ENCODE assay signal across 33 cellular contexts in genomic region chr22:27409299-27409698, GRCh38.
A peak's percentile ranks its signal among the peaks of the same experiment; 100 is the strongest.
DNase-seq lines count a peak whose midpoint lies in the region; ATAC-seq and TF ChIP-seq lines count a peak whose summit lies in the region.
"Had no signal": no experiment of that assay in that cellular context is flagged by ENCODE, and none has a peak within 500 bp of the region (broad histone marks: within the 10 kb centered on the region; RNA-seq: fewer than 3 reads in every experiment).

No MANE protein-coding gene starts in this region.

- peaks cover 16% of the 10 kb centered on the region for H3K4me1 ChIP-seq in A673 (ENCODE audit: insufficient read depth, low read length, poor library complexity, severe bottlenecking)
- no peaks in the 10 kb centered on the region for H3K4me1 ChIP-seq in HCT116 (ENCODE audit: control insufficient read depth in 1 of 2, insufficient read depth in 2 of 2, low read length in 2 of 2)
- H3K4me1 ChIP-seq: left ventricle myocardium inferior, pancreas, spleen, transverse colon had no signal

- H3K9me3 Mint-ChIP-seq in WTC11, result no peaks in the 10 kb centered on the region
- no peaks in the 10 kb centered on the region for H3K9me3 Mint-ChIP-seq in activated T-helper 2 cell treated with anti-CD3 and anti-CD28 coated beads, Interferon-gamma antibody, Interleukin-2, Interleukin-4, amounts not matched to agents 10 μg/mL and 5 μg/mL and 100 μg/mL, durations not matched to agents 14 hours and 24 hours and 36 hours
- H3K9me3 Mint-ChIP-seq: activated naive CD4-positive, alpha-beta T cell treated with anti-CD3 and anti-CD28 coated beads, Interleukin-2, amount 10 ng/mL, durations not matched to agents 7 days and 5 days; mesothelial cell of epicardium had no signal

- TF ChIP-seq CTCF in A673 (conservative IDR thresholded peaks at IDR 0.05; ENCODE audit: low read depth, low read length) (peak; percentile 21; the same call in 1 of the 2 replicates), HCT116 (IDR thresholded peaks at IDR 0.05 in 2 of 3, conservative IDR thresholded peaks at IDR 0.05 in 1 of 3; ENCODE audit: borderline replicate concordance in 1 of 3, insufficient read depth in 1 of 3, low read depth in 2 of 3, low read length in 2 of 3) (peak in 1 of 3 experiments; percentile 15; a peak in 1 of 6 replicates), fibroblast of mammary gland (conservative IDR thresholded peaks at IDR 0.05; ENCODE audit: control insufficient read depth, insufficient read depth, low read depth, low read length) (peak; percentile 26), WTC11 (IDR thresholded peaks at IDR 0.05) (no peak)

- H3K9me2 ChIP-seq in HCT116 (ENCODE audit: insufficient read depth), result no peaks in the 10 kb centered on the region

- TF ChIP-seq RAD21 in HCT116 (IDR thresholded peaks at IDR 0.05; ENCODE audit: low read depth), result peak; percentile 42; the same call in 1 of the 2 replicates

- H3K9me3 ChIP-seq in A673 (ENCODE audit: low read depth, low read length, poor library complexity, severe bottlenecking) (no peaks in the 10 kb centered on the region), HCT116 (ENCODE audit: control insufficient read depth in 1 of 2, insufficient read depth in 1 of 2, low read depth in 1 of 2, low read length in 2 of 2) (no peaks in the 10 kb centered on the region)
- H3K9me3 ChIP-seq: BLaER1, left ventricle myocardium inferior, pancreas, spleen, transverse colon had no signal

- H3K27me3 ChIP-seq in A673 (replicated peaks; ENCODE audit: insufficient read depth, low read depth, low read length, poor library complexity) (no peaks in the 10 kb centered on the region), HCT116 (ENCODE audit: insufficient read depth, low read length) (peaks cover 10% of the 10 kb centered on the region)
- H3K27me3 ChIP-seq: BLaER1, cardiac muscle cell, pancreas, transverse colon had no signal

- H3K36me3 Mint-ChIP-seq in WTC11, result no peaks in the 10 kb centered on the region
- no peaks in the 10 kb centered on the region for H3K36me3 Mint-ChIP-seq in activated T-helper 2 cell treated with anti-CD3 and anti-CD28 coated beads, Interferon-gamma antibody, Interleukin-2, Interleukin-4, amounts not matched to agents 10 μg/mL and 5 μg/mL and 100 μg/mL, durations not matched to agents 14 hours and 24 hours and 36 hours (ENCODE audit: low read depth)
- H3K36me3 Mint-ChIP-seq: activated CD8-positive, alpha-beta memory T cell treated with anti-CD3 and anti-CD28 coated beads, Interleukin-2, amount 10 ng/mL, durations not matched to agents 7 days and 5 days; activated naive CD4-positive, alpha-beta T cell treated with anti-CD3 and anti-CD28 coated beads, Interleukin-2, amount 10 ng/mL, durations not matched to agents 7 days and 5 days; mesothelial cell of epicardium; naive thymus-derived CD8-positive, alpha-beta T cell had no signal

- H3K4me2 ChIP-seq in HCT116 (ENCODE audit: low read length), result no peak overlapping the region
- H3K4me2 ChIP-seq: BLaER1 had no signal

- DNase-seq in A673 (ENCODE audit: low spot score), result no peak
- no peak for DNase-seq in HCT116 (ENCODE audit: low read depth, low spot score)
- DNase-seq in amniotic epithelial cell (ENCODE audit: low read depth), result peak; percentile 49
- DNase-seq in fibroblast of mammary gland (ENCODE audit: low read depth), result peak; percentile 38
- no peak for DNase-seq in WTC11 (ENCODE audit: low spot score)
- DNase-seq in stimulated activated naive CD8-positive, alpha-beta T cell treated with anti-CD3 and anti-CD28 coated beads, Interleukin-15, Interleukin-2, amounts not matched to agents 100 U/mL and 50 U/mL, for 24 hours, result no peak
- no peak for DNase-seq in NCI-H510A treated with DMSO at 0.1 percent for 48 hours (lab: John Stamatoyannopoulos, UW)
- no peak for DNase-seq in activated T-helper 2 cell treated with anti-CD3 and anti-CD28 coated beads, Interferon-gamma antibody, Interleukin-2, Interleukin-4, amounts not matched to agents 10 μg/mL and 5 μg/mL and 100 μg/mL, durations not matched to agents 14 hours and 24 hours and 36 hours (ENCODE audit: low spot score)
- DNase-seq: activated CD4-positive, CD25-positive, alpha-beta regulatory T cell; activated CD8-positive, alpha-beta memory T cell treated with anti-CD3 and anti-CD28 coated beads, Interleukin-2, amount 10 ng/mL, durations not matched to agents 7 days and 5 days; activated naive CD4-positive, alpha-beta T cell treated with anti-CD3 and anti-CD28 coated beads, Interleukin-2, amount 10 ng/mL, durations not matched to agents 7 days and 5 days; activated T-cell treated with anti-CD3 and anti-CD28 coated beads, Interleukin-2, amount 50 U/mL, for 72 hours; amygdala; COR-L47; GF-D8; Karpas-422; left ventricle myocardium inferior; MV-4-11; NCI-H1694; NCI-H2171; NCI-H510A; pancreas; retina; SHP77; spleen; SW 1271; T-helper 9 cell; transverse colon had no signal

- H3K27me3 Mint-ChIP-seq in WTC11 (ENCODE audit: low read depth), result no peaks in the 10 kb centered on the region
- H3K27me3 Mint-ChIP-seq in activated T-helper 2 cell treated with anti-CD3 and anti-CD28 coated beads, Interferon-gamma antibody, Interleukin-2, Interleukin-4, amounts not matched to agents 10 μg/mL and 5 μg/mL and 100 μg/mL, durations not matched to agents 14 hours and 24 hours and 36 hours (ENCODE audit: low read depth), result no peaks in the 10 kb centered on the region
- H3K27me3 Mint-ChIP-seq: activated CD8-positive, alpha-beta memory T cell treated with anti-CD3 and anti-CD28 coated beads, Interleukin-2, amount 10 ng/mL, durations not matched to agents 7 days and 5 days; activated naive CD4-positive, alpha-beta T cell treated with anti-CD3 and anti-CD28 coated beads, Interleukin-2, amount 10 ng/mL, durations not matched to agents 7 days and 5 days had no signal

- no peak overlapping the region for H3K27ac Mint-ChIP-seq in WTC11
- no peak overlapping the region for H3K27ac Mint-ChIP-seq in activated T-helper 2 cell treated with anti-CD3 and anti-CD28 coated beads, Interferon-gamma antibody, Interleukin-2, Interleukin-4, amounts not matched to agents 10 μg/mL and 5 μg/mL and 100 μg/mL, durations not matched to agents 14 hours and 24 hours and 36 hours
- H3K27ac Mint-ChIP-seq: activated CD8-positive, alpha-beta memory T cell treated with anti-CD3 and anti-CD28 coated beads, Interleukin-2, amount 10 ng/mL, durations not matched to agents 7 days and 5 days; activated naive CD4-positive, alpha-beta T cell treated with anti-CD3 and anti-CD28 coated beads, Interleukin-2, amount 10 ng/mL, durations not matched to agents 7 days and 5 days; activated T-cell treated with anti-CD3 and anti-CD28 coated beads, Interleukin-2, amount 50 U/mL, for 72 hours; mesothelial cell of epicardium; naive thymus-derived CD8-positive, alpha-beta T cell had no signal

- H3K36me3 ChIP-seq in A673 (ENCODE audit: insufficient read depth, low read length, poor library complexity, severe bottlenecking), result no peaks in the 10 kb centered on the region
- H3K36me3 ChIP-seq in HCT116 (ENCODE audit: control insufficient read depth in 1 of 2, insufficient read depth in 2 of 2, low read length in 2 of 2), result no peaks in the 10 kb centered on the region
- H3K36me3 ChIP-seq: BLaER1, cardiac muscle cell, left ventricle myocardium inferior, pancreas, spleen, transverse colon had no signal

- H3K27ac ChIP-seq in A673 (ENCODE audit: low read depth, low read length, poor library complexity, severe bottlenecking), result no peak overlapping the region
- H3K27ac ChIP-seq in HCT116 (ENCODE audit: low read depth, low read length), result no peak overlapping the region
- H3K27ac ChIP-seq: BLaER1, cardiac muscle cell, coronary artery, left ventricle myocardium inferior, pancreas, spleen, transverse colon had no signal

- intact Hi-C loops in A673 (cut with micrococcal nuclease; ENCODE audit: unreplicated experiment), result loop anchor here (5.0 to 10.0 kb wide), 2 partner anchors 393 to 596 kb away; partner anchors contain the start of gene MN1
- intact Hi-C loops in HCT116 (cut with micrococcal nuclease), result loop anchor here (5.0 kb wide), 2 partner anchors 208 to 263 kb away; no protein-coding TSS in a partner anchor
- intact Hi-C loops in activated T-helper 2 cell treated with anti-CD3 and anti-CD28 coated beads, Interferon-gamma antibody, Interleukin-2, Interleukin-4, amounts not matched to agents 10 μg/mL and 5 μg/mL and 100 μg/mL, durations not matched to agents 14 hours and 24 hours and 36 hours (cut with micrococcal nuclease), result no loop called here

- no peak overlapping the region for H3K9ac ChIP-seq in HCT116 (ENCODE audit: low read length)
- H3K9ac ChIP-seq: BLaER1 had no signal

- peaks cover 19% of the 10 kb centered on the region for H3K4me1 Mint-ChIP-seq in WTC11
- H3K4me1 Mint-ChIP-seq in activated T-helper 2 cell treated with anti-CD3 and anti-CD28 coated beads, Interferon-gamma antibody, Interleukin-2, Interleukin-4, amounts not matched to agents 10 μg/mL and 5 μg/mL and 100 μg/mL, durations not matched to agents 14 hours and 24 hours and 36 hours (ENCODE audit: low read depth), result no peaks in the 10 kb centered on the region
- H3K4me1 Mint-ChIP-seq: activated naive CD4-positive, alpha-beta T cell treated with anti-CD3 and anti-CD28 coated beads, Interleukin-2, amount 10 ng/mL, durations not matched to agents 7 days and 5 days had no signal

- CTCF ChIA-PET in A673 (lab: Charles Lee), result interaction anchor here (0.6 kb wide), 1 partner anchor 394 kb away, joined by 3 read pairs; no protein-coding TSS in a partner anchor
- CTCF ChIA-PET in HCT116 (lab: Charles Lee), result no interaction called here
- CTCF ChIA-PET in WTC11 (lab: Charles Lee), result interaction anchor here (0.5 to 1.2 kb wide), 4 partner anchors 92 to 396 kb away, joined by 3 to 4 read pairs (median 3); no protein-coding TSS in a partner anchor

- TF ChIP-seq POLR2A in HCT116 (IDR thresholded peaks at IDR 0.05; ENCODE audit: borderline replicate concordance, extremely low read depth, insufficient read depth, insufficient read length), result no peak

- ATAC-seq in HCT116 (no peak), WTC11 (no peak)
- ATAC-seq in stimulated activated naive CD8-positive, alpha-beta T cell treated with anti-CD3 and anti-CD28 coated beads, Interleukin-15, Interleukin-2, amounts not matched to agents 100 U/mL and 50 U/mL, for 24 hours, result no peak
- ATAC-seq: activated CD8-positive, alpha-beta memory T cell treated with anti-CD3 and anti-CD28 coated beads, Interleukin-2, amount 10 ng/mL, durations not matched to agents 7 days and 5 days; activated T-cell treated with anti-CD3 and anti-CD28 coated beads, Interleukin-2, amount 50 U/mL, for 72 hours; naive thymus-derived CD8-positive, alpha-beta T cell; pancreas had no signal

- no peak overlapping the region for H2AFZ ChIP-seq in HCT116 (ENCODE audit: low read depth, low read length, poor library complexity, severe bottlenecking)

- POLR2A ChIA-PET in A673 (lab: Charles Lee; ENCODE audit: low non-redundant PET) (no interaction called here), HCT116 (lab: Charles Lee) (no interaction called here), WTC11 (lab: Charles Lee) (no interaction called here)

- H3K4me3 ChIP-seq in A673 (ENCODE audit: low read depth, low read length, poor library complexity, severe bottlenecking) (no peak overlapping the region), HCT116 (replicated peaks in 1 of 2; ENCODE audit: low read depth in 1 of 2, low read length in 2 of 2) (no peak overlapping the region), fibroblast of mammary gland (ENCODE audit: control insufficient read depth, low read depth, low read length) (no peak overlapping the region)
- H3K4me3 ChIP-seq: BLaER1, cardiac muscle cell, coronary artery, left ventricle myocardium inferior, pancreas, spleen, transverse colon had no signal

- no peaks in the 10 kb centered on the region for H3K79me2 ChIP-seq in HCT116 (ENCODE audit: insufficient read depth, low read length)

- no peaks in the 10 kb centered on the region for H4K20me1 ChIP-seq in HCT116 (ENCODE audit: insufficient read depth)
- H4K20me1 ChIP-seq: BLaER1 had no signal

- BruUV-seq in A673 (replicated peaks; lab: Mats Ljungman, UMichigan), result no TSS peak
- BruUV-seq in HCT116 (replicated peaks; lab: Mats Ljungman, UMichigan), result no TSS peak

- RAD21 ChIA-PET in HCT116 (lab: Charles Lee; ENCODE audit: low non-redundant PET in 1 of 2, low total read pairs in 2 of 2, uncharacterized antibody in 2 of 2, unreplicated experiment in 2 of 2), result no interaction called here

- no peak overlapping the region for H3K4me3 Mint-ChIP-seq in WTC11
- no peak overlapping the region for H3K4me3 Mint-ChIP-seq in activated T-helper 2 cell treated with anti-CD3 and anti-CD28 coated beads, Interferon-gamma antibody, Interleukin-2, Interleukin-4, amounts not matched to agents 10 μg/mL and 5 μg/mL and 100 μg/mL, durations not matched to agents 14 hours and 24 hours and 36 hours (ENCODE audit: low read depth)
- H3K4me3 Mint-ChIP-seq: activated CD8-positive, alpha-beta memory T cell treated with anti-CD3 and anti-CD28 coated beads, Interleukin-2, amount 10 ng/mL, durations not matched to agents 7 days and 5 days; activated naive CD4-positive, alpha-beta T cell treated with anti-CD3 and anti-CD28 coated beads, Interleukin-2, amount 10 ng/mL, durations not matched to agents 7 days and 5 days; activated T-cell treated with anti-CD3 and anti-CD28 coated beads, Interleukin-2, amount 50 U/mL, for 72 hours; mesothelial cell of epicardium; naive thymus-derived CD8-positive, alpha-beta T cell had no signal

Comparison
In these comparisons a context has a peak if more than half of its experiments do, and no peak if none do; other contexts are left out.
1. DNase-seq: peak in amniotic epithelial cell (single experiment) and fibroblast of mammary gland (single experiment); none in A673 (single experiment), HCT116 (single experiment), WTC11 (single experiment), stimulated activated naive CD8-positive, alpha-beta T cell treated with anti-CD3 and anti-CD28 coated beads, Interleukin-15, Interleukin-2, amounts not matched to agents 100 U/mL and 50 U/mL, for 24 hours (single experiment), NCI-H510A treated with DMSO at 0.1 percent for 48 hours (single experiment) and activated T-helper 2 cell treated with anti-CD3 and anti-CD28 coated beads, Interferon-gamma antibody, Interleukin-2, Interleukin-4, amounts not matched to agents 10 μg/mL and 5 μg/mL and 100 μg/mL, durations not matched to agents 14 hours and 24 hours and 36 hours (single experiment).